Comparison of ENCODE assay signal across 16 cellular contexts in genomic region chr20:19971121-19971520, GRCh38.
"Had no signal": no experiment of that assay in that cellular context is flagged by ENCODE, and none has a peak within 500 bp of the region (broad histone marks: within the 10 kb centered on the region; RNA-seq: fewer than 3 reads in every experiment).

No MANE protein-coding gene starts in this region.

- H3K27me3 ChIP-seq: adrenal gland, neural progenitor cell, right lobe of liver, testis had no signal

- H3K36me3 ChIP-seq: neural progenitor cell had no signal

- H3K9me3 Mint-ChIP-seq: activated naive CD4-positive, alpha-beta T cell treated with anti-CD3 and anti-CD28 coated beads, Interleukin-2, amount 50 U/mL, for 24 hours; activated T-cell treated with anti-CD3 and anti-CD28 coated beads, Interleukin-2, amount 50 U/mL, for 24 hours; neural progenitor cell; stimulated activated naive CD8-positive, alpha-beta T cell treated with anti-CD3 and anti-CD28 coated beads, Interleukin-15, amount 100 ng/mL, for 72 hours had no signal

- H3K9me3 ChIP-seq: adrenal gland, psoas muscle, right lobe of liver, testis had no signal

- H3K9ac ChIP-seq: neural progenitor cell had no signal

- H3K27ac ChIP-seq: neural progenitor cell, right lobe of liver, testis had no signal

- H3K27ac Mint-ChIP-seq: activated naive CD4-positive, alpha-beta T cell treated with anti-CD3 and anti-CD28 coated beads, Interleukin-2, amount 50 U/mL, for 24 hours; activated T-cell treated with anti-CD3 and anti-CD28 coated beads, Interleukin-2, amount 50 U/mL, for 24 hours; neural progenitor cell had no signal

- H3K4me3 Mint-ChIP-seq: activated naive CD4-positive, alpha-beta T cell treated with anti-CD3 and anti-CD28 coated beads, Interleukin-2, amount 50 U/mL, for 24 hours; activated T-cell treated with anti-CD3 and anti-CD28 coated beads, Interleukin-2, amount 50 U/mL, for 24 hours; neural progenitor cell; stimulated activated naive CD8-positive, alpha-beta T cell treated with anti-CD3 and anti-CD28 coated beads, Interleukin-15, amount 100 ng/mL, for 72 hours had no signal

- H3K4me3 ChIP-seq: adrenal gland, lung, neural progenitor cell, psoas muscle, right lobe of liver, testis had no signal

- H3K27me3 Mint-ChIP-seq: activated naive CD4-positive, alpha-beta T cell treated with anti-CD3 and anti-CD28 coated beads, Interleukin-2, amount 50 U/mL, for 24 hours; activated T-cell treated with anti-CD3 and anti-CD28 coated beads, Interleukin-2, amount 50 U/mL, for 24 hours; stimulated activated naive CD8-positive, alpha-beta T cell treated with anti-CD3 and anti-CD28 coated beads, Interleukin-15, amount 100 ng/mL, for 72 hours had no signal

- ATAC-seq: psoas muscle; right lobe of liver; stimulated activated naive CD8-positive, alpha-beta T cell treated with anti-CD3 and anti-CD28 coated beads, Interleukin-15, amount 100 ng/mL, for 72 hours had no signal

- DNase-seq: activated CD4-positive, alpha-beta T cell treated with anti-CD3 and anti-CD28 coated beads for 1 hour; activated CD4-positive, alpha-beta T cell treated with anti-CD3 and anti-CD28 coated beads, Interleukin-2, amount 50 U/mL, for 4 hours; activated effector memory CD4-positive, alpha-beta T cell treated with Interleukin-2 at 50 U/mL for 16 hours; activated T-cell treated with anti-CD3 and anti-CD28 coated beads, Interleukin-2, amount 50 U/mL, for 24 hours; caudate nucleus; dermis blood vessel endothelial cell; head of caudate nucleus; kidney glomerular epithelial cell; psoas muscle; right lobe of liver; stimulated activated naive CD8-positive, alpha-beta T cell treated with anti-CD3 and anti-CD28 coated beads, Interleukin-15, amount 100 ng/mL, for 72 hours; testis had no signal
